ENCODE assay signal across 38 cellular contexts in the genomic region with DNA sequence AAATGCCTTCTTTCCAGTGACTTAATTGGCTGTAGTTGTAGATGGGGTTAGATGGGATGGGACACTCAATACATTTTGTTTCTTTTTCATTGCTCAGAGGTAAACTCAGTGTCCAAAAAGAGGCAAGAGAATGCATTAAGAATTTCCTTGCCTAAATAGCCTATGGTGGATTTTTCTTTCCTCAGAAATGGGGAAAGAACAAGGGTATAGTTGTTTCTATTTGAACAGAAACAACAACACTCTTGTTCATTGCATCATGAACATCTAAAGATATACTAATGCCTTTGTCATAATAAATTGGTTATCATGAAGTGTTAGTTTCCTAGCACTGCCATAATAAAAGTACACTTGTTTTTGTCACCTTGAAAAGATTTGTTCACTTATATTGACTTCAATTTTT. TPM values are rescaled to one million over a fixed set of nuclear protein-coding genes. Genes with fewer than 3 reads are reported as not detected.
"Had no signal": no experiment of that assay in that cellular context is flagged by ENCODE, and none has a peak within 500 bp of the region (broad histone marks: within the 10 kb centered on the region; RNA-seq: fewer than 3 reads in every experiment).

No MANE protein-coding gene starts in this region.

- H3K9ac ChIP-seq: KMS-11 had no signal

- DNase-seq: Karpas-422, Kasumi-1, MG63, MM.1S, MV-4-11, NCI-H1048, NCI-H1092, NCI-H1092 treated with DMSO at 0.1 percent for 48 hours, NCI-H1105, NCI-H1105 treated with DMSO at 0.1 percent for 48 hours, NCI-H1417, NCI-H1417 treated with DMSO at 0.1 percent for 48 hours, NCI-H1436, NCI-H1436 treated with DMSO at 0.1 percent for 48 hours, NCI-H146, NCI-H1694, NCI-H1694 treated with DMSO at 0.1 percent for 48 hours, NCI-H187, NCI-H187 treated with DMSO at 0.1 percent for 48 hours, NCI-H1930, NCI-H2029, NCI-H2029 treated with DMSO at 0.1 percent for 48 hours, NCI-H2081, NCI-H2081 treated with DMSO at 0.1 percent for 48 hours, NCI-H2107, NCI-H2171, NCI-H2171 treated with DMSO at 0.1 percent for 48 hours, NCI-H2227 treated with DMSO at 0.1 percent for 48 hours, NCI-H226, NCI-H345, NCI-H446, NCI-H446 treated with DMSO at 0.1 percent for 48 hours, NCI-H510A had no signal

- H3K4me3 ChIP-seq: MG63 had no signal

- H3K4me2 ChIP-seq: KMS-11 had no signal

- H3K27ac ChIP-seq: KMS-11 had no signal

- H3K9me3 ChIP-seq: MG63 had no signal

- H3K36me3 ChIP-seq: MG63 had no signal

RNA-seq across cellular contexts. Expression of gene DEFB123, which starts 14.6 kb away (rescaled TPM):
- total RNA-seq: LHCN-M2, M059J, MCF 10A, NCI-H460 had no signal

RNA-seq across cellular contexts. Expression of gene DEFB121, which starts 19.8 kb away (rescaled TPM):
- total RNA-seq: LHCN-M2, M059J, MCF 10A, NCI-H460 had no signal

RNA-seq across cellular contexts. Expression of gene DEFB119, which starts 35.4 kb away (rescaled TPM):
- total RNA-seq: LHCN-M2, M059J, MCF 10A, NCI-H460 had no signal

RNA-seq across cellular contexts. Expression of gene DEFB124, which starts 49.1 kb away (rescaled TPM):
- total RNA-seq: LHCN-M2, M059J, MCF 10A, NCI-H460 had no signal

RNA-seq across cellular contexts. Expression of gene REM1, which starts 49.3 kb away (rescaled TPM):
- total RNA-seq: LHCN-M2, M059J, MCF 10A, NCI-H460 had no signal
